Comparison of ENCODE assay signal across 28 cellular contexts in the genomic region with DNA sequence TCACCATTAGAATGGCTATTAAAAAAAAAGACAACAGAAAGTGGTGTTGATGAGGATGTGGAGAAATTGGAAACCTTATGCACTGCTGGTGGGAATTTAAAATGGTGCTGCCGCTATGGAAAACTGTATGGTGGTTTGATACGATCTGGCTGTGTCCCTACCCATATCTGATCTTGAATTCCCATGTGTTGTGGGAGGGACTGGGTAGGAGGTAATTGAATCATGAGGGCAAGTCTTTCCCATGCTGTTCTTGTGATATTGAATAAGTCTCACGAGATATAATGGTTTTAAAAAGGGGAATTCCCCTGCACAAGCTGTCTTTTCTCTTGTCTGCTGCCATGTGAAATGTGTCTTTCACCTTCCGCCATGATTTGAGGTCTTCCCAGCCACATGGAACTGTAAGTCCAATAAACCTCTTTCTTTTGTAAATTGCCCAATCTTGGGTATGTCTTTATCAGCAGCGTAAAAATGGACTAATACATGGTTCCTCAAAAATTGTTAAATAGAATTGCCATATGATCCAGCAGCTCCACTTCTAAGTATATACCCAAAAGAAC. TPM values are rescaled to one million over a fixed set of nuclear protein-coding genes. Genes with fewer than 3 reads are reported as not detected.
DNase-seq lines count a peak whose midpoint lies in the region; ATAC-seq and TF ChIP-seq lines count a peak whose summit lies in the region.
"Had no signal": no experiment of that assay in that cellular context is flagged by ENCODE, and none has a peak within 500 bp of the region (broad histone marks: within the 10 kb centered on the region; RNA-seq: fewer than 3 reads in every experiment).

No MANE protein-coding gene starts in this region.

- no peak for DNase-seq in activated CD4-positive, alpha-beta memory T cell treated with anti-CD3 and anti-CD28 coated beads for 36 hours
- no peak for DNase-seq in activated CD4-positive, alpha-beta memory T cell treated with anti-CD3 and anti-CD28 coated beads, Interleukin-2, amount 10 ng/mL, durations not matched to agents 7 days and 5 days
- no peak for DNase-seq in CD8-positive, alpha-beta memory T cell
- DNase-seq in activated T-helper 1 cell treated with anti-CD3 and anti-CD28 coated beads, Interleukin-12 subunit alpha, Interleukin-12 subunit beta, Interleukin-2, Interleukin-4 antibody, amounts not matched to agents 30 ng/mL and 10 ng/mL and 1 ng/mL, durations not matched to agents 14 hours and 24 hours and 36 hours (ENCODE audit: low spot score), result no peak
- no peak for DNase-seq in naive thymus-derived CD4-positive, alpha-beta T cell
- DNase-seq in UCSD-AML1 (lab: John Stamatoyannopoulos, UW; ENCODE audit: unreplicated experiment) (no peak), Caco-2 (no peak), kidney tubule cell (ENCODE audit: low spot score) (no peak)
- DNase-seq: activated CD4-positive, alpha-beta T cell treated with anti-CD3 and anti-CD28 coated beads, Interleukin-2, amount 50 U/mL, for 48 hours; adrenal gland; BE2C; effector CD4-positive, alpha-beta T cell; foreskin keratinocyte; HCEC 1CT; heart right ventricle; mesenchymal stem cell; NCI-H1105; NCI-H2029; nucleus accumbens; uterus; WERI-Rb-1 had no signal

- CTCF ChIA-PET in activated CD4-positive, alpha-beta memory T cell treated with anti-CD3 and anti-CD28 coated beads for 36 hours (lab: Charles Lee), result interaction anchor here (0.8 to 4.2 kb wide), 2 partner anchors 35 to 100 kb away, joined by 3 to 19 read pairs; no protein-coding TSS in a partner anchor
- CTCF ChIA-PET in activated CD4-positive, alpha-beta memory T cell treated with anti-CD3 and anti-CD28 coated beads, Interleukin-2, amount 10 ng/mL, durations not matched to agents 7 days and 5 days (lab: Charles Lee), result interaction anchor here (1.8 kb wide), 1 partner anchor 33 kb away, joined by 6 read pairs; no protein-coding TSS in a partner anchor
- CTCF ChIA-PET in CD8-positive, alpha-beta memory T cell (lab: Charles Lee), result interaction anchor here (3.2 kb wide), 1 partner anchor 35 kb away, joined by 16 read pairs; no protein-coding TSS in a partner anchor
- CTCF ChIA-PET in naive thymus-derived CD4-positive, alpha-beta T cell (lab: Charles Lee), result interaction anchor here (0.6 to 2.9 kb wide), 3 partner anchors 21 to 301 kb away, joined by 3 to 13 read pairs (median 5); no protein-coding TSS in a partner anchor
- CTCF ChIA-PET in Caco-2 (lab: Charles Lee), result no interaction called here

- no TSS peak for BruUV-seq in Caco-2 (replicated peaks; lab: Mats Ljungman, UMichigan)

- H3K27me3 Mint-ChIP-seq in activated CD4-positive, alpha-beta memory T cell treated with anti-CD3 and anti-CD28 coated beads for 36 hours, result no peaks in the 10 kb centered on the region
- no peaks in the 10 kb centered on the region for H3K27me3 Mint-ChIP-seq in activated CD4-positive, alpha-beta memory T cell treated with anti-CD3 and anti-CD28 coated beads, Interleukin-2, amount 10 ng/mL, durations not matched to agents 7 days and 5 days
- H3K27me3 Mint-ChIP-seq in CD8-positive, alpha-beta memory T cell, result no peaks in the 10 kb centered on the region
- H3K27me3 Mint-ChIP-seq in activated T-helper 1 cell treated with anti-CD3 and anti-CD28 coated beads, Interleukin-12 subunit alpha, Interleukin-12 subunit beta, Interleukin-2, Interleukin-4 antibody, amounts not matched to agents 30 ng/mL and 10 ng/mL and 1 ng/mL, durations not matched to agents 14 hours and 24 hours and 36 hours (ENCODE audit: insufficient read depth), result no peaks in the 10 kb centered on the region
- no peaks in the 10 kb centered on the region for H3K27me3 Mint-ChIP-seq in naive thymus-derived CD4-positive, alpha-beta T cell
- H3K27me3 Mint-ChIP-seq in Caco-2 (ENCODE audit: insufficient read depth, unreplicated experiment), result no peaks in the 10 kb centered on the region

- no peak overlapping the region for H3K27ac ChIP-seq in CD8-positive, alpha-beta memory T cell (ENCODE audit: low read depth, low read length)
- H3K27ac ChIP-seq in naive thymus-derived CD4-positive, alpha-beta T cell (ENCODE audit: low read depth, low read length), result no peak overlapping the region
- H3K27ac ChIP-seq: A549, adrenal gland, foreskin keratinocyte, heart right ventricle, SJSA1, suprapubic skin, uterus, WERI-Rb-1 had no signal

- intact Hi-C loops in activated CD4-positive, alpha-beta memory T cell treated with anti-CD3 and anti-CD28 coated beads for 36 hours (cut with micrococcal nuclease), result no loop called here
- intact Hi-C loops in activated T-helper 1 cell treated with anti-CD3 and anti-CD28 coated beads, Interleukin-12 subunit alpha, Interleukin-12 subunit beta, Interleukin-2, Interleukin-4 antibody, amounts not matched to agents 30 ng/mL and 10 ng/mL and 1 ng/mL, durations not matched to agents 14 hours and 24 hours and 36 hours (cut with micrococcal nuclease), result no loop called here
- intact Hi-C loops in naive thymus-derived CD4-positive, alpha-beta T cell (cut with micrococcal nuclease), result no loop called here
- intact Hi-C loops in Caco-2 (cut with micrococcal nuclease; ENCODE audit: unreplicated experiment), result no loop called here

- H3K4me3 ChIP-seq in CD8-positive, alpha-beta memory T cell (ENCODE audit: low read length), result no peak overlapping the region
- no peak overlapping the region for H3K4me3 ChIP-seq in naive thymus-derived CD4-positive, alpha-beta T cell (ENCODE audit: low read length)
- no peak overlapping the region for H3K4me3 ChIP-seq in Caco-2 (ENCODE audit: low read depth, low read length)
- H3K4me3 ChIP-seq: A549, adrenal gland, heart right ventricle, SJSA1, suprapubic skin, uterus had no signal

- H3K9me3 ChIP-seq in CD8-positive, alpha-beta memory T cell (ENCODE audit: low read length), result no peaks in the 10 kb centered on the region
- no peaks in the 10 kb centered on the region for H3K9me3 ChIP-seq in naive thymus-derived CD4-positive, alpha-beta T cell (ENCODE audit: control insufficient read depth in 2 of 3, low read length in 3 of 3)
- no peaks in the 10 kb centered on the region for H3K9me3 ChIP-seq in Caco-2
- H3K9me3 ChIP-seq: A549, adrenal gland, BE2C, heart right ventricle, SJSA1, suprapubic skin, uterus had no signal

- H3K4me1 ChIP-seq in CD8-positive, alpha-beta memory T cell (ENCODE audit: insufficient read depth, low read length), result peaks cover 34% of the 10 kb centered on the region
- peaks cover 9 to 24% of the 10 kb centered on the region in 2 donors for H3K4me1 ChIP-seq in naive thymus-derived CD4-positive, alpha-beta T cell (ENCODE audit: control insufficient read depth in 2 of 2, insufficient read depth in 2 of 2, low read length in 2 of 2)
- H3K4me1 ChIP-seq in Caco-2, result peaks cover 5% of the 10 kb centered on the region
- H3K4me1 ChIP-seq: uterus had no signal

- H3K4me1 Mint-ChIP-seq in activated CD4-positive, alpha-beta memory T cell treated with anti-CD3 and anti-CD28 coated beads for 36 hours (ENCODE audit: low read depth), result peaks cover 62% of the 10 kb centered on the region
- peaks cover 73% of the 10 kb centered on the region for H3K4me1 Mint-ChIP-seq in activated CD4-positive, alpha-beta memory T cell treated with anti-CD3 and anti-CD28 coated beads, Interleukin-2, amount 10 ng/mL, durations not matched to agents 7 days and 5 days
- peaks cover 56 to 69% (median 57%) of the 10 kb centered on the region in 3 donors for H3K4me1 Mint-ChIP-seq in CD8-positive, alpha-beta memory T cell
- H3K4me1 Mint-ChIP-seq in activated T-helper 1 cell treated with anti-CD3 and anti-CD28 coated beads, Interleukin-12 subunit alpha, Interleukin-12 subunit beta, Interleukin-2, Interleukin-4 antibody, amounts not matched to agents 30 ng/mL and 10 ng/mL and 1 ng/mL, durations not matched to agents 14 hours and 24 hours and 36 hours (ENCODE audit: low read depth), result peaks cover 81% of the 10 kb centered on the region
- H3K4me1 Mint-ChIP-seq in naive thymus-derived CD4-positive, alpha-beta T cell, result peaks cover 39 to 75% (median 57%) of the 10 kb centered on the region in 7 donors
- peaks cover 8% of the 10 kb centered on the region for H3K4me1 Mint-ChIP-seq in Caco-2 (ENCODE audit: low read depth, unreplicated experiment)

- no peak for TF ChIP-seq CTCF in Caco-2 (IDR thresholded peaks at IDR 0.05; ENCODE audit: insufficient read depth in 1 of 2, low read depth in 1 of 2, low read length in 1 of 2, severe bottlenecking in 1 of 2, unreplicated experiment in 1 of 2)

- POLR2A ChIA-PET in activated CD4-positive, alpha-beta memory T cell treated with anti-CD3 and anti-CD28 coated beads for 36 hours (lab: Charles Lee), result interaction anchor here (0.7 to 1.6 kb wide), 2 partner anchors 11 to 138 kb away, joined by 3 to 4 read pairs; no protein-coding TSS in a partner anchor
- POLR2A ChIA-PET in activated CD4-positive, alpha-beta memory T cell treated with anti-CD3 and anti-CD28 coated beads, Interleukin-2, amount 10 ng/mL, durations not matched to agents 7 days and 5 days (lab: Charles Lee), result interaction anchor here (1.1 to 16.8 kb wide), 4 partner anchors 11 to 138 kb away, joined by 3 to 1055 read pairs (median 12); a partner anchor contains a TSS
- POLR2A ChIA-PET in CD8-positive, alpha-beta memory T cell (lab: Charles Lee), result no interaction called here
- POLR2A ChIA-PET in naive thymus-derived CD4-positive, alpha-beta T cell (lab: Charles Lee), result interaction anchor here (2.0 to 3.0 kb wide), 2 partner anchors 12 to 21 kb away, joined by 4 to 18 read pairs; a partner anchor contains a TSS
- POLR2A ChIA-PET in Caco-2 (lab: Charles Lee), result no interaction called here

- H3K27ac Mint-ChIP-seq in activated CD4-positive, alpha-beta memory T cell treated with anti-CD3 and anti-CD28 coated beads for 36 hours, result peak overlapping the region; percentile 8
- no peak overlapping the region for H3K27ac Mint-ChIP-seq in activated CD4-positive, alpha-beta memory T cell treated with anti-CD3 and anti-CD28 coated beads, Interleukin-2, amount 10 ng/mL, durations not matched to agents 7 days and 5 days
- peak overlapping the region in 7 of 8 donors; percentile 21 to 96 (median 62) for H3K27ac Mint-ChIP-seq in CD8-positive, alpha-beta memory T cell
- peak overlapping the region; percentile 5 for H3K27ac Mint-ChIP-seq in activated T-helper 1 cell treated with anti-CD3 and anti-CD28 coated beads, Interleukin-12 subunit alpha, Interleukin-12 subunit beta, Interleukin-2, Interleukin-4 antibody, amounts not matched to agents 30 ng/mL and 10 ng/mL and 1 ng/mL, durations not matched to agents 14 hours and 24 hours and 36 hours
- peak overlapping the region in 5 of 9 donors; percentile 52 to 84 (median 73) for H3K27ac Mint-ChIP-seq in naive thymus-derived CD4-positive, alpha-beta T cell
- H3K27ac Mint-ChIP-seq in Caco-2 (ENCODE audit: unreplicated experiment), result no peak overlapping the region
- H3K27ac Mint-ChIP-seq: brain; T-helper 1 cell treated with Interleukin-12 subunit alpha and Interleukin-12 subunit beta and Interleukin-4 antibody, amounts not matched to agents 30 μg/mL and 1 μg/mL, for 36 hours had no signal

- no peak for ATAC-seq in naive thymus-derived CD4-positive, alpha-beta T cell
- ATAC-seq: A549, foreskin keratinocyte, heart right ventricle, HepG2 had no signal

- peaks cover 71% of the 10 kb centered on the region for H3K36me3 ChIP-seq in CD8-positive, alpha-beta memory T cell (ENCODE audit: insufficient read depth, low read length)
- H3K36me3 ChIP-seq in naive thymus-derived CD4-positive, alpha-beta T cell (ENCODE audit: control insufficient read depth in 2 of 3, insufficient read depth in 3 of 3, low read length in 3 of 3), result peaks cover 17 to 84% (median 27%) of the 10 kb centered on the region in 3 experiments
- no peaks in the 10 kb centered on the region for H3K36me3 ChIP-seq in Caco-2 (ENCODE audit: control insufficient read depth, insufficient read depth, low read length)
- H3K36me3 ChIP-seq: BE2C, uterus, WERI-Rb-1 had no signal

- H3K27me3 ChIP-seq in CD8-positive, alpha-beta memory T cell (ENCODE audit: insufficient read depth, low read length, poor library complexity, severe bottlenecking), result no peaks in the 10 kb centered on the region
- H3K27me3 ChIP-seq in naive thymus-derived CD4-positive, alpha-beta T cell (ENCODE audit: control insufficient read depth in 2 of 2, insufficient read depth in 2 of 2, low read length in 2 of 2), result no peaks in the 10 kb centered on the region
- no peaks in the 10 kb centered on the region for H3K27me3 ChIP-seq in Caco-2 (replicated peaks; ENCODE audit: control insufficient read depth, insufficient read depth, low read length)
- H3K27me3 ChIP-seq: adrenal gland, BE2C, foreskin keratinocyte, heart right ventricle, SJSA1, suprapubic skin, uterus had no signal

- H3K9me3 Mint-ChIP-seq in activated CD4-positive, alpha-beta memory T cell treated with anti-CD3 and anti-CD28 coated beads for 36 hours, result no peaks in the 10 kb centered on the region
- H3K9me3 Mint-ChIP-seq in activated CD4-positive, alpha-beta memory T cell treated with anti-CD3 and anti-CD28 coated beads, Interleukin-2, amount 10 ng/mL, durations not matched to agents 7 days and 5 days, result no peaks in the 10 kb centered on the region
- no peaks in the 10 kb centered on the region for H3K9me3 Mint-ChIP-seq in CD8-positive, alpha-beta memory T cell
- no peaks in the 10 kb centered on the region for H3K9me3 Mint-ChIP-seq in activated T-helper 1 cell treated with anti-CD3 and anti-CD28 coated beads, Interleukin-12 subunit alpha, Interleukin-12 subunit beta, Interleukin-2, Interleukin-4 antibody, amounts not matched to agents 30 ng/mL and 10 ng/mL and 1 ng/mL, durations not matched to agents 14 hours and 24 hours and 36 hours
- H3K9me3 Mint-ChIP-seq in naive thymus-derived CD4-positive, alpha-beta T cell, result no peaks in the 10 kb centered on the region
- no peaks in the 10 kb centered on the region for H3K9me3 Mint-ChIP-seq in Caco-2 (ENCODE audit: unreplicated experiment)
- H3K9me3 Mint-ChIP-seq: brain; T-helper 1 cell treated with Interleukin-12 subunit alpha and Interleukin-12 subunit beta and Interleukin-4 antibody, amounts not matched to agents 30 μg/mL and 1 μg/mL, for 36 hours had no signal

- H3K4me3 Mint-ChIP-seq in activated CD4-positive, alpha-beta memory T cell treated with anti-CD3 and anti-CD28 coated beads for 36 hours, result peak overlapping the region; percentile 21
- no peak overlapping the region for H3K4me3 Mint-ChIP-seq in activated CD4-positive, alpha-beta memory T cell treated with anti-CD3 and anti-CD28 coated beads, Interleukin-2, amount 10 ng/mL, durations not matched to agents 7 days and 5 days
- H3K4me3 Mint-ChIP-seq in CD8-positive, alpha-beta memory T cell, result peak overlapping the region in 1 of 7 donors; percentile 13
- H3K4me3 Mint-ChIP-seq in activated T-helper 1 cell treated with anti-CD3 and anti-CD28 coated beads, Interleukin-12 subunit alpha, Interleukin-12 subunit beta, Interleukin-2, Interleukin-4 antibody, amounts not matched to agents 30 ng/mL and 10 ng/mL and 1 ng/mL, durations not matched to agents 14 hours and 24 hours and 36 hours, result peak overlapping the region; percentile 34
- H3K4me3 Mint-ChIP-seq in naive thymus-derived CD4-positive, alpha-beta T cell, result peak overlapping the region in 1 of 10 donors; percentile 15
- no peak overlapping the region for H3K4me3 Mint-ChIP-seq in Caco-2 (ENCODE audit: unreplicated experiment)
- H3K4me3 Mint-ChIP-seq: brain; T-helper 1 cell treated with Interleukin-12 subunit alpha and Interleukin-12 subunit beta and Interleukin-4 antibody, amounts not matched to agents 30 μg/mL and 1 μg/mL, for 36 hours had no signal

- peaks cover 84% of the 10 kb centered on the region for H3K36me3 Mint-ChIP-seq in activated CD4-positive, alpha-beta memory T cell treated with anti-CD3 and anti-CD28 coated beads for 36 hours
- H3K36me3 Mint-ChIP-seq in activated CD4-positive, alpha-beta memory T cell treated with anti-CD3 and anti-CD28 coated beads, Interleukin-2, amount 10 ng/mL, durations not matched to agents 7 days and 5 days (ENCODE audit: low read depth), result peaks cover 88% of the 10 kb centered on the region
- peaks cover 18 to 94% (median 29%) of the 10 kb centered on the region in 3 donors for H3K36me3 Mint-ChIP-seq in CD8-positive, alpha-beta memory T cell
- H3K36me3 Mint-ChIP-seq in activated T-helper 1 cell treated with anti-CD3 and anti-CD28 coated beads, Interleukin-12 subunit alpha, Interleukin-12 subunit beta, Interleukin-2, Interleukin-4 antibody, amounts not matched to agents 30 ng/mL and 10 ng/mL and 1 ng/mL, durations not matched to agents 14 hours and 24 hours and 36 hours (ENCODE audit: low read depth), result peaks cover 82% of the 10 kb centered on the region
- H3K36me3 Mint-ChIP-seq in naive thymus-derived CD4-positive, alpha-beta T cell, result peaks cover 33 to 66% (median 38%) of the 10 kb centered on the region in 5 donors
- H3K36me3 Mint-ChIP-seq in Caco-2 (ENCODE audit: insufficient read depth, unreplicated experiment), result no peaks in the 10 kb centered on the region

RNA-seq across cellular contexts. Expression of a gene that starts 4.9 kb away (rescaled TPM):
- total RNA-seq in activated CD4-positive, alpha-beta memory T cell treated with anti-CD3 and anti-CD28 coated beads for 36 hours, result 100 to 1,000 TPM; 134 to 143 TPM
- total RNA-seq in activated CD4-positive, alpha-beta memory T cell treated with anti-CD3 and anti-CD28 coated beads, Interleukin-2, amount 10 ng/mL, durations not matched to agents 7 days and 5 days, result 100 to 1,000 TPM; 203 to 211 TPM
- 100 to 1,000 TPM; 221 to 228 TPM for total RNA-seq in CD8-positive, alpha-beta memory T cell
- 35.8 TPM for polyA plus RNA-seq in CD8-positive, alpha-beta memory T cell
- 160 and 167 TPM in 2 replicates for total RNA-seq in activated T-helper 1 cell treated with anti-CD3 and anti-CD28 coated beads, Interleukin-12 subunit alpha, Interleukin-12 subunit beta, Interleukin-2, Interleukin-4 antibody, amounts not matched to agents 30 ng/mL and 10 ng/mL and 1 ng/mL, durations not matched to agents 14 hours and 24 hours and 36 hours
- 100 to 1,000 TPM in 4 of 5 experiments, 10 to 100 TPM in 1; 84.3 to 243 (median 117) TPM for total RNA-seq in naive thymus-derived CD4-positive, alpha-beta T cell
- 10 to 100 TPM; 26.4 to 36.4 TPM for polyA plus RNA-seq in naive thymus-derived CD4-positive, alpha-beta T cell
- 10.3 and 11.9 TPM in 2 replicates for total RNA-seq in Caco-2 (2022)

RNA-seq across cellular contexts. Expression of a gene that starts 10.2 kb away (rescaled TPM):
- 100 to 1,000 TPM; 350 to 370 TPM for total RNA-seq in activated CD4-positive, alpha-beta memory T cell treated with anti-CD3 and anti-CD28 coated beads for 36 hours
- total RNA-seq in activated CD4-positive, alpha-beta memory T cell treated with anti-CD3 and anti-CD28 coated beads, Interleukin-2, amount 10 ng/mL, durations not matched to agents 7 days and 5 days, result 100 to 1,000 TPM; 389 to 401 TPM
- total RNA-seq in CD8-positive, alpha-beta memory T cell, result 100 to 1,000 TPM; 311 to 326 TPM
- 422 TPM for polyA plus RNA-seq in CD8-positive, alpha-beta memory T cell
- total RNA-seq in activated T-helper 1 cell treated with anti-CD3 and anti-CD28 coated beads, Interleukin-12 subunit alpha, Interleukin-12 subunit beta, Interleukin-2, Interleukin-4 antibody, amounts not matched to agents 30 ng/mL and 10 ng/mL and 1 ng/mL, durations not matched to agents 14 hours and 24 hours and 36 hours, result 353 and 358 TPM in 2 replicates
- 100 to 1,000 TPM; 111 to 419 (median 115) TPM for total RNA-seq in naive thymus-derived CD4-positive, alpha-beta T cell
- 100 to 1,000 TPM; 322 to 378 TPM for polyA plus RNA-seq in naive thymus-derived CD4-positive, alpha-beta T cell
- total RNA-seq in Caco-2 (2022), result 3.7 and 3.9 TPM in 2 replicates

RNA-seq across cellular contexts. Expression of a gene that starts 16.9 kb away (rescaled TPM):
- total RNA-seq in activated CD4-positive, alpha-beta memory T cell treated with anti-CD3 and anti-CD28 coated beads for 36 hours, result 1 to 10 TPM; 1.3 to 1.7 TPM
- total RNA-seq in activated CD4-positive, alpha-beta memory T cell treated with anti-CD3 and anti-CD28 coated beads, Interleukin-2, amount 10 ng/mL, durations not matched to agents 7 days and 5 days, result 1 to 10 TPM; 1.5 to 2.2 TPM
- under 1 TPM; 0.77 to 0.97 TPM for total RNA-seq in CD8-positive, alpha-beta memory T cell
- polyA plus RNA-seq in CD8-positive, alpha-beta memory T cell, result 0.62 TPM
- 4.2 and 4.3 TPM in 2 replicates for total RNA-seq in activated T-helper 1 cell treated with anti-CD3 and anti-CD28 coated beads, Interleukin-12 subunit alpha, Interleukin-12 subunit beta, Interleukin-2, Interleukin-4 antibody, amounts not matched to agents 30 ng/mL and 10 ng/mL and 1 ng/mL, durations not matched to agents 14 hours and 24 hours and 36 hours
- total RNA-seq in naive thymus-derived CD4-positive, alpha-beta T cell, result 1 to 10 TPM; 1.7 to 7.7 (median 4.9) TPM
- polyA plus RNA-seq in naive thymus-derived CD4-positive, alpha-beta T cell, result under 1 TPM; 0.48 to 0.57 TPM
- total RNA-seq in Caco-2 (2022), result 0.61 and 0.65 TPM in 2 replicates
- total RNA-seq: HepG2, RPMI7951 had no signal
- polyA plus RNA-seq: HepG2 had no signal

RNA-seq across cellular contexts. Expression of a gene that starts 19.8 kb away (rescaled TPM):
- total RNA-seq in activated CD4-positive, alpha-beta memory T cell treated with anti-CD3 and anti-CD28 coated beads for 36 hours, result 100 to 1,000 TPM; 245 to 258 TPM
- 100 to 1,000 TPM; 410 to 412 TPM for total RNA-seq in activated CD4-positive, alpha-beta memory T cell treated with anti-CD3 and anti-CD28 coated beads, Interleukin-2, amount 10 ng/mL, durations not matched to agents 7 days and 5 days
- 100 to 1,000 TPM; 394 to 407 TPM for total RNA-seq in CD8-positive, alpha-beta memory T cell
- 396 TPM for polyA plus RNA-seq in CD8-positive, alpha-beta memory T cell
- 284 and 290 TPM in 2 replicates for total RNA-seq in activated T-helper 1 cell treated with anti-CD3 and anti-CD28 coated beads, Interleukin-12 subunit alpha, Interleukin-12 subunit beta, Interleukin-2, Interleukin-4 antibody, amounts not matched to agents 30 ng/mL and 10 ng/mL and 1 ng/mL, durations not matched to agents 14 hours and 24 hours and 36 hours
- total RNA-seq in naive thymus-derived CD4-positive, alpha-beta T cell, result 100 to 1,000 TPM in 3 of 5 experiments, 10 to 100 TPM in 2; 92.1 to 500 (median 103) TPM
- 100 to 1,000 TPM; 162 to 274 TPM for polyA plus RNA-seq in naive thymus-derived CD4-positive, alpha-beta T cell
- 2.4 and 3.7 TPM in 2 replicates for total RNA-seq in Caco-2 (2022)

RNA-seq across cellular contexts. Expression of a gene that starts 20.3 kb away (rescaled TPM):
- total RNA-seq in activated CD4-positive, alpha-beta memory T cell treated with anti-CD3 and anti-CD28 coated beads for 36 hours, result 100 to 1,000 TPM; 296 to 302 TPM
- total RNA-seq in activated CD4-positive, alpha-beta memory T cell treated with anti-CD3 and anti-CD28 coated beads, Interleukin-2, amount 10 ng/mL, durations not matched to agents 7 days and 5 days, result 100 to 1,000 TPM; 368 to 372 TPM
- 100 to 1,000 TPM; 245 to 255 TPM for total RNA-seq in CD8-positive, alpha-beta memory T cell
- 597 TPM for polyA plus RNA-seq in CD8-positive, alpha-beta memory T cell
- total RNA-seq in activated T-helper 1 cell treated with anti-CD3 and anti-CD28 coated beads, Interleukin-12 subunit alpha, Interleukin-12 subunit beta, Interleukin-2, Interleukin-4 antibody, amounts not matched to agents 30 ng/mL and 10 ng/mL and 1 ng/mL, durations not matched to agents 14 hours and 24 hours and 36 hours, result 249 and 253 TPM in 2 replicates
- 100 to 1,000 TPM in 2 of 5 experiments, 10 to 100 TPM in 3; 70.3 to 452 (median 90.5) TPM for total RNA-seq in naive thymus-derived CD4-positive, alpha-beta T cell
- polyA plus RNA-seq in naive thymus-derived CD4-positive, alpha-beta T cell, result 100 to 1,000 TPM; 385 to 389 TPM
- total RNA-seq in Caco-2 (2022), result 1.3 TPM in 1 of 2 replicates, not detected in the other

Comparison
In these comparisons a context has a peak if more than half of its experiments do, and no peak if none do; other contexts are left out.
1. H3K27ac Mint-ChIP-seq: peak in activated CD4-positive, alpha-beta memory T cell treated with anti-CD3 and anti-CD28 coated beads for 36 hours (single experiment), CD8-positive, alpha-beta memory T cell (7 of 8), activated T-helper 1 cell treated with anti-CD3 and anti-CD28 coated beads, Interleukin-12 subunit alpha, Interleukin-12 subunit beta, Interleukin-2, Interleukin-4 antibody, amounts not matched to agents 30 ng/mL and 10 ng/mL and 1 ng/mL, durations not matched to agents 14 hours and 24 hours and 36 hours (single experiment) and naive thymus-derived CD4-positive, alpha-beta T cell (5 of 9); none in activated CD4-positive, alpha-beta memory T cell treated with anti-CD3 and anti-CD28 coated beads, Interleukin-2, amount 10 ng/mL, durations not matched to agents 7 days and 5 days (single experiment) and Caco-2 (single experiment).
2. H3K4me3 Mint-ChIP-seq: peak in activated CD4-positive, alpha-beta memory T cell treated with anti-CD3 and anti-CD28 coated beads for 36 hours (single experiment) and activated T-helper 1 cell treated with anti-CD3 and anti-CD28 coated beads, Interleukin-12 subunit alpha, Interleukin-12 subunit beta, Interleukin-2, Interleukin-4 antibody, amounts not matched to agents 30 ng/mL and 10 ng/mL and 1 ng/mL, durations not matched to agents 14 hours and 24 hours and 36 hours (single experiment); none in activated CD4-positive, alpha-beta memory T cell treated with anti-CD3 and anti-CD28 coated beads, Interleukin-2, amount 10 ng/mL, durations not matched to agents 7 days and 5 days (single experiment) and Caco-2 (single experiment).
3. RNA of a gene that starts 10.2 kb away (total RNA-seq): 389 to 401 TPM in activated CD4-positive, alpha-beta memory T cell treated with anti-CD3 and anti-CD28 coated beads, Interleukin-2, amount 10 ng/mL, durations not matched to agents 7 days and 5 days, 350 to 370 TPM in activated CD4-positive, alpha-beta memory T cell treated with anti-CD3 and anti-CD28 coated beads for 36 hours, 353 to 358 TPM in activated T-helper 1 cell treated with anti-CD3 and anti-CD28 coated beads, Interleukin-12 subunit alpha, Interleukin-12 subunit beta, Interleukin-2, Interleukin-4 antibody, amounts not matched to agents 30 ng/mL and 10 ng/mL and 1 ng/mL, durations not matched to agents 14 hours and 24 hours and 36 hours, 311 to 326 TPM in CD8-positive, alpha-beta memory T cell and 111 to 419 TPM in naive thymus-derived CD4-positive, alpha-beta T cell; 3.7 to 3.9 TPM in Caco-2; every median in the first group is over 10 times any median in the second.
4. POLR2A ChIA-PET loops: an anchor here in activated CD4-positive, alpha-beta memory T cell treated with anti-CD3 and anti-CD28 coated beads for 36 hours (0.7 to 1.6 kb wide), activated CD4-positive, alpha-beta memory T cell treated with anti-CD3 and anti-CD28 coated beads, Interleukin-2, amount 10 ng/mL, durations not matched to agents 7 days and 5 days (1.1 to 16.8 kb wide) and naive thymus-derived CD4-positive, alpha-beta T cell (2.0 to 3.0 kb wide); none called in CD8-positive, alpha-beta memory T cell and Caco-2.